21 cellular contexts compared by ENCODE assay signal in the genomic region with DNA sequence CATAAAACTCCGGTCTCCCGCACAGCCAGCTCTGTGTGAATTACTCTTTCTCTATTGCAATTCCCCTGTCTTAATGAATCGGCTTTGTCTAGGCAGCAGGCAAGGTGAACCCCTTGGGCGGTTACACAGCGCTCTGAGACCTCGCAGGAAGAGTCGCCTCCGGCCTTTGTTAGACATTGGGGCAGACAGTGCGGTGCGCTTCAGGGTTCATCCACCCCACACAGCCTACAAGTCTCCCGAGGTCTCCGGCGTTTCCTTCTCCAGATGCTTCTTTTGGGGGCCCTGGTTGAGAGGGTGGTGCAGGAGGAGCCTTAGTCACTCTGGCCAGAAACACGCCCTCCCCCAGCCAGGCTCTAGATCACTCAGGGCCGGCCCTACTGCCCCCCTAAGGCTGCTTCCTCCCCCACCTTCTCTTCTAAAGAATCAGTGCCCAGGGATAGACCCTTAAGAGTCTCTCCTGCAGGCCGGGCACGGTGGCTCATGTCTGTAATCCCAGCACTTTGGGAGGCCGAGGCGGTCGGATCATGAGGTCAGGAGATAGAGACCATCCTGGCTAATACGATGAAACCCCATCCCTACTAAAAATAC. TPM values are rescaled to one million over a fixed set of nuclear protein-coding genes. Genes with fewer than 3 reads are reported as not detected.
DNase-seq lines count a peak whose midpoint lies in the region; ATAC-seq, FAIRE-seq and TF ChIP-seq lines count a peak whose summit lies in the region.
"Had no signal": no experiment of that assay in that cellular context is flagged by ENCODE, and none has a peak within 500 bp of the region (broad histone marks: within the 10 kb centered on the region; RNA-seq: fewer than 3 reads in every experiment).

No MANE protein-coding gene starts in this region.

- CTCF ChIA-PET in CD8-positive, alpha-beta T cell (lab: Charles Lee), result no interaction called here

- no peaks in the 10 kb centered on the region for H3K9me3 ChIP-seq in CD4-positive, CD25-positive, alpha-beta regulatory T cell (ENCODE audit: control insufficient read depth in 2 of 2, low read length in 2 of 2)
- no peaks in the 10 kb centered on the region for H3K9me3 ChIP-seq in CD8-positive, alpha-beta T cell (ENCODE audit: low read length)
- H3K9me3 ChIP-seq: BLaER1, neutrophil, right lobe of liver, thyroid gland had no signal

- H3K27me3 Mint-ChIP-seq in CD4-positive, CD25-positive, alpha-beta regulatory T cell, result peaks cover 5% of the 10 kb centered on the region
- H3K27me3 Mint-ChIP-seq in CD8-positive, alpha-beta T cell (ENCODE audit: low read depth), result no peaks in the 10 kb centered on the region
- no peaks in the 10 kb centered on the region for H3K27me3 Mint-ChIP-seq in activated T-helper 2 cell treated with anti-CD3 and anti-CD28 coated beads, Interferon-gamma antibody, Interleukin-2, Interleukin-4, amounts not matched to agents 10 μg/mL and 5 μg/mL and 100 μg/mL, durations not matched to agents 14 hours and 24 hours and 36 hours (ENCODE audit: low read depth)
- no peaks in the 10 kb centered on the region for H3K27me3 Mint-ChIP-seq in neural crest cell (ENCODE audit: low read depth)

- H3K27ac Mint-ChIP-seq in CD4-positive, CD25-positive, alpha-beta regulatory T cell, result peak overlapping the region in 1 of 3 donors; percentile 71
- no peak overlapping the region for H3K27ac Mint-ChIP-seq in CD8-positive, alpha-beta T cell
- peak overlapping the region; percentile 40 for H3K27ac Mint-ChIP-seq in activated T-helper 2 cell treated with anti-CD3 and anti-CD28 coated beads, Interferon-gamma antibody, Interleukin-2, Interleukin-4, amounts not matched to agents 10 μg/mL and 5 μg/mL and 100 μg/mL, durations not matched to agents 14 hours and 24 hours and 36 hours
- H3K27ac Mint-ChIP-seq in neural crest cell (ENCODE audit: unreplicated experiment), result no peak overlapping the region

- H3K27ac ChIP-seq in CD4-positive, CD25-positive, alpha-beta regulatory T cell (ENCODE audit: insufficient read depth, low read length, poor library complexity, severe bottlenecking), result no peak overlapping the region
- H3K27ac ChIP-seq in CD8-positive, alpha-beta T cell (ENCODE audit: low read depth, low read length), result no peak overlapping the region
- H3K27ac ChIP-seq: BLaER1, brain microvascular endothelial cell, neutrophil, right lobe of liver, thyroid gland had no signal

- FAIRE-seq in D721Med (lab: Jason Lieb, UNC), result no peak

- peaks cover 0 to 29% (median 9%) of the 10 kb centered on the region in 4 donors for H3K4me1 Mint-ChIP-seq in CD4-positive, CD25-positive, alpha-beta regulatory T cell
- peaks cover 11% of the 10 kb centered on the region for H3K4me1 Mint-ChIP-seq in CD8-positive, alpha-beta T cell (ENCODE audit: low read depth)
- peaks cover 15% of the 10 kb centered on the region for H3K4me1 Mint-ChIP-seq in activated T-helper 2 cell treated with anti-CD3 and anti-CD28 coated beads, Interferon-gamma antibody, Interleukin-2, Interleukin-4, amounts not matched to agents 10 μg/mL and 5 μg/mL and 100 μg/mL, durations not matched to agents 14 hours and 24 hours and 36 hours (ENCODE audit: low read depth)
- H3K4me1 Mint-ChIP-seq in neural crest cell, result peaks cover 14% of the 10 kb centered on the region

- no peak for TF ChIP-seq CTCF in CD8-positive, alpha-beta T cell (IDR thresholded peaks at IDR 0.05)
- TF ChIP-seq CTCF in neural crest cell (conservative IDR thresholded peaks at IDR 0.05) (no peak), D721Med (IDR thresholded peaks at IDR 0.05; ENCODE audit: insufficient read depth, missing control alignments) (no peak)

- H3K4me3 ChIP-seq in CD4-positive, CD25-positive, alpha-beta regulatory T cell (ENCODE audit: low read depth, low read length), result no peak overlapping the region
- no peak overlapping the region for H3K4me3 ChIP-seq in CD8-positive, alpha-beta T cell (ENCODE audit: low read depth, low read length)
- H3K4me3 ChIP-seq: BLaER1, lung, thyroid gland had no signal

- intact Hi-C loops in CD8-positive, alpha-beta T cell (cut with DNase I, micrococcal nuclease), result loop anchor here (5.0 to 10.0 kb wide), 3 partner anchors 162 to 530 kb away; partner anchors contain the start of genes EME2 (in 1 of the 2), MRPS34 (in 1 of the 2), NME3 (in 1 of the 2) and NUBP2 (in 1 of the 2)
- intact Hi-C loops in activated T-helper 2 cell treated with anti-CD3 and anti-CD28 coated beads, Interferon-gamma antibody, Interleukin-2, Interleukin-4, amounts not matched to agents 10 μg/mL and 5 μg/mL and 100 μg/mL, durations not matched to agents 14 hours and 24 hours and 36 hours (cut with micrococcal nuclease), result loop anchor here (5.0 kb wide), 2 partner anchors 87 to 198 kb away; no protein-coding TSS in a partner anchor

- peak overlapping the region; percentile 85 to 93 (median 88) for H3K4me3 Mint-ChIP-seq in CD4-positive, CD25-positive, alpha-beta regulatory T cell
- H3K4me3 Mint-ChIP-seq in CD8-positive, alpha-beta T cell, result peak overlapping the region; percentile 26
- peak overlapping the region; percentile 57 for H3K4me3 Mint-ChIP-seq in activated T-helper 2 cell treated with anti-CD3 and anti-CD28 coated beads, Interferon-gamma antibody, Interleukin-2, Interleukin-4, amounts not matched to agents 10 μg/mL and 5 μg/mL and 100 μg/mL, durations not matched to agents 14 hours and 24 hours and 36 hours (ENCODE audit: low read depth)
- H3K4me3 Mint-ChIP-seq in neural crest cell, result peak overlapping the region; percentile 90

- no peaks in the 10 kb centered on the region for H3K9me3 Mint-ChIP-seq in CD4-positive, CD25-positive, alpha-beta regulatory T cell
- H3K9me3 Mint-ChIP-seq in CD8-positive, alpha-beta T cell, result no peaks in the 10 kb centered on the region
- H3K9me3 Mint-ChIP-seq in activated T-helper 2 cell treated with anti-CD3 and anti-CD28 coated beads, Interferon-gamma antibody, Interleukin-2, Interleukin-4, amounts not matched to agents 10 μg/mL and 5 μg/mL and 100 μg/mL, durations not matched to agents 14 hours and 24 hours and 36 hours, result no peaks in the 10 kb centered on the region
- H3K9me3 Mint-ChIP-seq in neural crest cell, result no peaks in the 10 kb centered on the region

- H3K4me1 ChIP-seq in CD4-positive, CD25-positive, alpha-beta regulatory T cell (ENCODE audit: control insufficient read depth, insufficient read depth, low read length, poor library complexity, severe bottlenecking), result peaks cover 23% of the 10 kb centered on the region
- peaks cover 13% of the 10 kb centered on the region for H3K4me1 ChIP-seq in CD8-positive, alpha-beta T cell (ENCODE audit: insufficient read depth, low read length)

- no peaks in the 10 kb centered on the region for H3K36me3 Mint-ChIP-seq in CD4-positive, CD25-positive, alpha-beta regulatory T cell
- H3K36me3 Mint-ChIP-seq in CD8-positive, alpha-beta T cell, result no peaks in the 10 kb centered on the region
- no peaks in the 10 kb centered on the region for H3K36me3 Mint-ChIP-seq in activated T-helper 2 cell treated with anti-CD3 and anti-CD28 coated beads, Interferon-gamma antibody, Interleukin-2, Interleukin-4, amounts not matched to agents 10 μg/mL and 5 μg/mL and 100 μg/mL, durations not matched to agents 14 hours and 24 hours and 36 hours (ENCODE audit: low read depth)
- no peaks in the 10 kb centered on the region for H3K36me3 Mint-ChIP-seq in neural crest cell (ENCODE audit: low read depth)

- no peaks in the 10 kb centered on the region for H3K36me3 ChIP-seq in CD4-positive, CD25-positive, alpha-beta regulatory T cell (ENCODE audit: control insufficient read depth, insufficient read depth, low read length)
- H3K36me3 ChIP-seq in CD8-positive, alpha-beta T cell (ENCODE audit: insufficient read depth, low read length), result no peaks in the 10 kb centered on the region
- H3K36me3 ChIP-seq: BLaER1, brain microvascular endothelial cell had no signal

- H3K27me3 ChIP-seq in CD4-positive, CD25-positive, alpha-beta regulatory T cell (ENCODE audit: control insufficient read depth, insufficient read depth, low read length), result no peaks in the 10 kb centered on the region
- no peaks in the 10 kb centered on the region for H3K27me3 ChIP-seq in CD8-positive, alpha-beta T cell (ENCODE audit: insufficient read depth, low read length)
- H3K27me3 ChIP-seq: brain microvascular endothelial cell, neutrophil, right lobe of liver, thyroid gland had no signal

- POLR2A ChIA-PET in CD8-positive, alpha-beta T cell (lab: Charles Lee), result interaction anchor here (2.5 kb wide), 1 partner anchor 20 kb away, joined by 12 read pairs; the partner anchor contains the start of gene RPS2

- no peak for ATAC-seq in CD4-positive, CD25-positive, alpha-beta regulatory T cell (ENCODE audit: low read depth in 2 of 2)
- ATAC-seq in CD8-positive, alpha-beta T cell, result no peak
- ATAC-seq in GM18909 (IDR thresholded peaks at IDR 0.05; ENCODE audit: poor library complexity, unreplicated experiment), result no peak
- ATAC-seq: right lobe of liver had no signal

- DNase-seq in CD4-positive, CD25-positive, alpha-beta regulatory T cell, result no peak
- DNase-seq in CD8-positive, alpha-beta T cell, result no peak
- DNase-seq in activated T-helper 2 cell treated with anti-CD3 and anti-CD28 coated beads, Interferon-gamma antibody, Interleukin-2, Interleukin-4, amounts not matched to agents 10 μg/mL and 5 μg/mL and 100 μg/mL, durations not matched to agents 14 hours and 24 hours and 36 hours (ENCODE audit: low spot score), result no peak
- no peak for DNase-seq in neural crest cell (ENCODE audit: low read depth, low spot score)
- no peak for DNase-seq in D721Med (ENCODE audit: insufficient read length, low spot score)
- no peak for DNase-seq in mesenteric fat pad (ENCODE audit: low spot score)
- DNase-seq: activated CD4-positive, alpha-beta T cell treated with anti-CD3 and anti-CD28 coated beads, Interleukin-2, amount 50 U/mL, for 1 hour; activated gamma-delta T cell treated with Interleukin-2 at 50 U/mL for 16 hours; brain microvascular endothelial cell; NCI-H345; stimulated activated CD4-positive, alpha-beta T cell treated with anti-CD3 and anti-CD28 coated beads, Interleukin-4, amount 100 ng/mL, for 24 hours; stimulated activated CD8-positive, alpha-beta memory T cell treated with anti-CD3 and anti-CD28 coated beads, Interleukin-4, amount 100 ng/mL, for 48 hours had no signal

RNA-seq across cellular contexts. Expression of gene MSRB1, which starts 1.7 kb away (rescaled TPM):
- total RNA-seq in CD4-positive, CD25-positive, alpha-beta regulatory T cell, result 8.3 TPM
- 10 to 100 TPM; 25.0 to 50.9 (median 32.8) TPM for polyA plus RNA-seq in CD4-positive, CD25-positive, alpha-beta regulatory T cell
- 1 to 10 TPM; 1.9 to 3.0 TPM for total RNA-seq in CD8-positive, alpha-beta T cell
- total RNA-seq in activated T-helper 2 cell treated with anti-CD3 and anti-CD28 coated beads, Interferon-gamma antibody, Interleukin-2, Interleukin-4, amounts not matched to agents 10 μg/mL and 5 μg/mL and 100 μg/mL, durations not matched to agents 14 hours and 24 hours and 36 hours, result 33.5 and 35.0 TPM in 2 replicates
- total RNA-seq in neural crest cell (29.8 and 30.5 TPM in 2 replicates), mesenteric fat pad (27.1 TPM)

RNA-seq across cellular contexts. Expression of gene RPL3L, which starts 9.8 kb away (rescaled TPM):
- total RNA-seq in CD4-positive, CD25-positive, alpha-beta regulatory T cell, result not detected
- not detected for polyA plus RNA-seq in CD4-positive, CD25-positive, alpha-beta regulatory T cell
- not detected for total RNA-seq in CD8-positive, alpha-beta T cell
- 0.66 and 0.85 TPM in 2 replicates for total RNA-seq in activated T-helper 2 cell treated with anti-CD3 and anti-CD28 coated beads, Interferon-gamma antibody, Interleukin-2, Interleukin-4, amounts not matched to agents 10 μg/mL and 5 μg/mL and 100 μg/mL, durations not matched to agents 14 hours and 24 hours and 36 hours
- not detected in 2 replicates for total RNA-seq in neural crest cell
- total RNA-seq in mesenteric fat pad, result not detected
- total RNA-seq: dermis microvascular lymphatic vessel endothelial cell; lung; M059J; T-helper 2 cell treated with Interferon-gamma antibody and Interleukin-4, amounts not matched to agents 100 ng/mL and 5 ng/mL, for 36 hours; thyroid gland had no signal

RNA-seq across cellular contexts. Expression of gene NDUFB10, which starts 14.6 kb away (rescaled TPM):
- total RNA-seq in CD4-positive, CD25-positive, alpha-beta regulatory T cell, result 65.1 TPM
- polyA plus RNA-seq in CD4-positive, CD25-positive, alpha-beta regulatory T cell, result 100 to 1,000 TPM; 192 to 288 (median 204) TPM
- 10 to 100 TPM; 36.2 to 38.4 TPM for total RNA-seq in CD8-positive, alpha-beta T cell
- total RNA-seq in activated T-helper 2 cell treated with anti-CD3 and anti-CD28 coated beads, Interferon-gamma antibody, Interleukin-2, Interleukin-4, amounts not matched to agents 10 μg/mL and 5 μg/mL and 100 μg/mL, durations not matched to agents 14 hours and 24 hours and 36 hours, result 132 TPM in 2 replicates
- 128 TPM in 2 replicates for total RNA-seq in neural crest cell
- total RNA-seq in mesenteric fat pad, result 126 TPM

RNA-seq across cellular contexts. Expression of gene RPS2, which starts 19.9 kb away (rescaled TPM):
- 2,223 TPM for total RNA-seq in CD4-positive, CD25-positive, alpha-beta regulatory T cell
- 1,000 to 10,000 TPM; 4,615 to 6,441 (median 5,598) TPM for polyA plus RNA-seq in CD4-positive, CD25-positive, alpha-beta regulatory T cell
- 1,000 to 10,000 TPM; 4,060 to 4,094 TPM for total RNA-seq in CD8-positive, alpha-beta T cell
- 3,560 and 3,687 TPM in 2 replicates for total RNA-seq in activated T-helper 2 cell treated with anti-CD3 and anti-CD28 coated beads, Interferon-gamma antibody, Interleukin-2, Interleukin-4, amounts not matched to agents 10 μg/mL and 5 μg/mL and 100 μg/mL, durations not matched to agents 14 hours and 24 hours and 36 hours
- total RNA-seq in neural crest cell, result 3,479 and 3,508 TPM in 2 replicates
- total RNA-seq in mesenteric fat pad, result 1,385 TPM

RNA-seq across cellular contexts. Expression of gene RNF151, which starts 21.9 kb away (rescaled TPM):
- total RNA-seq in CD4-positive, CD25-positive, alpha-beta regulatory T cell, result not detected
- not detected for polyA plus RNA-seq in CD4-positive, CD25-positive, alpha-beta regulatory T cell
- not detected for total RNA-seq in CD8-positive, alpha-beta T cell
- 0.39 TPM in 1 of 2 replicates, not detected in the other for total RNA-seq in activated T-helper 2 cell treated with anti-CD3 and anti-CD28 coated beads, Interferon-gamma antibody, Interleukin-2, Interleukin-4, amounts not matched to agents 10 μg/mL and 5 μg/mL and 100 μg/mL, durations not matched to agents 14 hours and 24 hours and 36 hours
- total RNA-seq in neural crest cell, result not detected in 2 replicates
- not detected for total RNA-seq in mesenteric fat pad
- total RNA-seq: dermis microvascular lymphatic vessel endothelial cell, lung, M059J, right lobe of liver, thyroid gland had no signal

Comparison
In these comparisons a context has a peak if more than half of its experiments do, and no peak if none do; other contexts are left out.
1. H3K4me3 Mint-ChIP-seq: peak in every context shown above with its lines; median percentile 90 in neural crest cell; 88 in CD4-positive, CD25-positive, alpha-beta regulatory T cell; 57 in activated T-helper 2 cell treated with anti-CD3 and anti-CD28 coated beads, Interferon-gamma antibody, Interleukin-2, Interleukin-4, amounts not matched to agents 10 μg/mL and 5 μg/mL and 100 μg/mL, durations not matched to agents 14 hours and 24 hours and 36 hours; 26 in CD8-positive, alpha-beta T cell.